Comparison of ENCODE assay signal across 6 cellular contexts in genomic region chr10:128456271-128456670, GRCh38.
"Had no signal": no experiment of that assay in that cellular context is flagged by ENCODE, and none has a peak within 500 bp of the region (broad histone marks: within the 10 kb centered on the region; RNA-seq: fewer than 3 reads in every experiment).

No MANE protein-coding gene starts in this region.

- H3K4me2 ChIP-seq: GM23338 had no signal

- ATAC-seq: GM23338, HepG2, K562 had no signal

- H3K27ac Mint-ChIP-seq: GM23338, H9 had no signal

- DNase-seq: H9, HCEC 1CT had no signal

- H2AFZ ChIP-seq: GM23338 had no signal

- H3K4me3 Mint-ChIP-seq: GM23338, H9 had no signal

- H3K4me1 Mint-ChIP-seq: H9 had no signal

- H3K4me3 ChIP-seq: GM23338, K562 had no signal

- H3K27ac ChIP-seq: HL-60 had no signal

- H3K9me3 Mint-ChIP-seq: GM23338, H9 had no signal
